In the genomic region with DNA sequence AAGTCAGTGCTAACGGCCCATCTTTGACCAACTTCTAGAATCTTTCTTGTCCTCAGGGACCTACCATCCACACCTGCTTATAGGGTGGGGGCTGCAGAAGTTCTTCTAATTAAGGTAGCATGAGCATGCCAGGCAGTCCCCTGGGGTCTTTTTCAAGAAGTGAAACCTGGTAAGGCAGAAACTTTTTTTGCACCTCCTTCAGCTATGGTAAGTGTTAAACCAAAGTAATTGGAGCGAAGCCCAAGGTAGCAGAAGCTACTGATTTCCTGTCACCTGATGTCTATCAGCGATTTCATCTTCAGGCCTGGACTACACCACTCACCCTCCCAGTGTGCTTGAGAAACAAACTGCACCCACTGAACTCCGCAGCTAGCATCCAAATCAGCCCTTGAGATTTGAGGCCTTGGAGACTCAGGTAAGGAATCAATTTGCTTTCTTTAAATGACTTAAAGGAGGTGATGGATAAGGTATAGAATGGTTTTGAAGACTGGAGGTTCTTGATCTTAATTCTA, we compare ENCODE assay signal across 8 cellular contexts.
A peak's percentile ranks its signal among the peaks of the same experiment; 100 is the strongest.
DNase-seq lines count a peak whose midpoint lies in the region; ATAC-seq lines count a peak whose summit lies in the region.
"Had no signal": no experiment of that assay in that cellular context is flagged by ENCODE, and none has a peak within 500 bp of the region (broad histone marks: within the 10 kb centered on the region; RNA-seq: fewer than 3 reads in every experiment).

MS4A1 (plus strand) TSS at position 317 of the 512 bp plus-strand sequence. CDS start 6,528 bp downstream, outside the sequence.

- no peaks in the 10 kb centered on the region for H3K9me3 Mint-ChIP-seq in stimulated activated memory B cell treated with anti-CD40 and anti-IgM and Interleukin-4, amounts not matched to agents 10 μg/mL and 1 μg/mL and 100 μg/mL, for 72 hours

- ATAC-seq in GM18870 (IDR thresholded peaks at IDR 0.05; ENCODE audit: unreplicated experiment), result peak; percentile 89
- ATAC-seq in GM21717 (IDR thresholded peaks at IDR 0.05; ENCODE audit: unreplicated experiment), result peak; percentile 78
- peak; percentile 83 for ATAC-seq in HG03432 (IDR thresholded peaks at IDR 0.05; ENCODE audit: unreplicated experiment)
- ATAC-seq in stimulated activated memory B cell treated with anti-CD40 and anti-IgM and Interleukin-4, amounts not matched to agents 10 μg/mL and 1 μg/mL and 100 μg/mL, for 72 hours, result peak; percentile 96

- H3K27ac Mint-ChIP-seq in stimulated activated memory B cell treated with anti-CD40 and anti-IgM and Interleukin-4, amounts not matched to agents 10 μg/mL and 1 μg/mL and 100 μg/mL, for 72 hours, result peak within 1 kb of the TSS; percentile 87

- H3K36me3 Mint-ChIP-seq in stimulated activated memory B cell treated with anti-CD40 and anti-IgM and Interleukin-4, amounts not matched to agents 10 μg/mL and 1 μg/mL and 100 μg/mL, for 72 hours, result peaks cover 47% of the 10 kb centered on the region

- H3K4me3 Mint-ChIP-seq in stimulated activated memory B cell treated with anti-CD40 and anti-IgM and Interleukin-4, amounts not matched to agents 10 μg/mL and 1 μg/mL and 100 μg/mL, for 72 hours, result peak within 1 kb of the TSS; percentile 83

- H3K27me3 Mint-ChIP-seq in stimulated activated memory B cell treated with anti-CD40 and anti-IgM and Interleukin-4, amounts not matched to agents 10 μg/mL and 1 μg/mL and 100 μg/mL, for 72 hours, result no peaks in the 10 kb centered on the region

- H3K4me1 Mint-ChIP-seq in stimulated activated memory B cell treated with anti-CD40 and anti-IgM and Interleukin-4, amounts not matched to agents 10 μg/mL and 1 μg/mL and 100 μg/mL, for 72 hours, result peaks cover 47% of the 10 kb centered on the region

- DNase-seq in NOMO-1 (lab: John Stamatoyannopoulos, UW; ENCODE audit: unreplicated experiment in 2 of 2), result no peak
- DNase-seq in AML-193 (lab: John Stamatoyannopoulos, UW), result no peak
- no peak for DNase-seq in SW480 (ENCODE audit: low spot score)
- DNase-seq: occipital lobe had no signal
